In genomic region chr1:60911980-60912692, GRCh38 we compare ENCODE assay signal across 11 cellular contexts.
DNase-seq lines count a peak whose midpoint lies in the region; ATAC-seq, FAIRE-seq and TF ChIP-seq lines count a peak whose summit lies in the region.
"Had no signal": no experiment of that assay in that cellular context is flagged by ENCODE, and none has a peak within 500 bp of the region (broad histone marks: within the 10 kb centered on the region; RNA-seq: fewer than 3 reads in every experiment).

No MANE protein-coding gene starts in this region.

- no peak overlapping the region for H2BK15ac ChIP-seq in H1 (ENCODE audit: low read length)

- intact Hi-C loops in naive thymus-derived CD4-positive, alpha-beta T cell (cut with micrococcal nuclease): no loop called here
- intact Hi-C loops in uterus (cut with DNase I; ENCODE audit: low total_unique reads): no loop called here

- H2BK120ac ChIP-seq in H1 (replicated peaks; ENCODE audit: low read depth, low read length): peak overlapping the region; percentile 24

- H3K4me3 Mint-ChIP-seq in naive thymus-derived CD4-positive, alpha-beta T cell: no peak overlapping the region
- no peak overlapping the region for H3K4me3 Mint-ChIP-seq in T-helper 17 cell

- H3K36me3 Mint-ChIP-seq in naive thymus-derived CD4-positive, alpha-beta T cell: no peaks in the 10 kb centered on the region
- H3K36me3 Mint-ChIP-seq in T-helper 17 cell (ENCODE audit: low read depth): no peaks in the 10 kb centered on the region

- POLR2A ChIA-PET in HEK293 (lab: Yijun Ruan, JAX) (no interaction called here), H1 (lab: Charles Lee; ENCODE audit: partially characterized antibody) (interaction anchor here (0.8 kb wide), 1 partner anchor 9 kb away, joined by 4 read pairs; no protein-coding TSS in a partner anchor)
- POLR2A ChIA-PET in naive thymus-derived CD4-positive, alpha-beta T cell (lab: Charles Lee): no interaction called here

- peaks cover 0 to 4% (median 0%) of the 10 kb centered on the region in 11 donors for H3K9me3 Mint-ChIP-seq in naive thymus-derived CD4-positive, alpha-beta T cell

- no peak overlapping the region for H3K18ac ChIP-seq in H1 (ENCODE audit: extremely low read depth, low read length)

- no peak overlapping the region for H4K5ac ChIP-seq in H1 (ENCODE audit: insufficient read length, low read depth, low read length)

- H3K4me1 ChIP-seq in HEK293 (ENCODE audit: control insufficient read depth, insufficient read depth, low read length) (no peaks in the 10 kb centered on the region), H1 (replicated peaks in 1 of 4; ENCODE audit: control insufficient read depth in 3 of 4, insufficient read depth in 4 of 4, low read length in 3 of 4) (peaks cover 0 to 11% (median 5%) of the 10 kb centered on the region in 4 experiments; a peak in 5 of 7 replicates), uterus (no peaks in the 10 kb centered on the region)
- H3K4me1 ChIP-seq in naive thymus-derived CD4-positive, alpha-beta T cell (ENCODE audit: control insufficient read depth in 2 of 2, insufficient read depth in 2 of 2, low read length in 2 of 2): no peaks in the 10 kb centered on the region
- H3K4me1 ChIP-seq: esophagus squamous epithelium had no signal

- no peak for FAIRE-seq in H1 (lab: Jason Lieb, UNC)

- no peak overlapping the region for H3K14ac ChIP-seq in H1 (ENCODE audit: insufficient read length)

- no peak overlapping the region for H3K4me3 ChIP-seq in HEK293 (ENCODE audit: low read depth, low read length)
- no peak overlapping the region for H3K4me3 ChIP-seq in H1 (ENCODE audit: extremely low read depth in 1 of 4, insufficient read depth in 2 of 4, low read depth in 3 of 4, low read length in 4 of 4)
- H3K4me3 ChIP-seq in naive thymus-derived CD4-positive, alpha-beta T cell (ENCODE audit: low read length): no peak overlapping the region
- H3K4me3 ChIP-seq in uterus: no peak overlapping the region
- H3K4me3 ChIP-seq: esophagus squamous epithelium had no signal

- peak overlapping the region; percentile 34 for H4K91ac ChIP-seq in H1 (replicated peaks; ENCODE audit: insufficient read length, low read length)

- H2BK12ac ChIP-seq in H1 (ENCODE audit: low read depth, low read length): no peak overlapping the region; the same call in 1 of the 2 replicates

- no peaks in the 10 kb centered on the region for H3K27me3 ChIP-seq in H1 (replicated peaks in 1 of 4; ENCODE audit: control insufficient read depth in 3 of 4, extremely low read depth in 1 of 4, insufficient read depth in 3 of 4, low read length in 3 of 4)
- no peaks in the 10 kb centered on the region for H3K27me3 ChIP-seq in naive thymus-derived CD4-positive, alpha-beta T cell (ENCODE audit: control insufficient read depth in 2 of 2, insufficient read depth in 2 of 2, low read length in 2 of 2)
- no peaks in the 10 kb centered on the region for H3K27me3 ChIP-seq in uterus
- H3K27me3 ChIP-seq: esophagus squamous epithelium had no signal

- TF ChIP-seq RAD21 in H1 (IDR thresholded peaks at IDR 0.05 in 1 of 2, conservative IDR thresholded peaks at IDR 0.05 in 1 of 2; ENCODE audit: low read depth in 2 of 2, low read length in 2 of 2): no peak

- H2AFZ ChIP-seq in H1 (ENCODE audit: low read length): peak overlapping the region; percentile 87

- no peak overlapping the region for H3K56ac ChIP-seq in H1 (replicated peaks; ENCODE audit: insufficient read length, low read depth, low read length)

- H3K79me2 ChIP-seq in H1 (ENCODE audit: control insufficient read depth in 1 of 2, insufficient read depth in 2 of 2, low read length in 2 of 2): no peaks in the 10 kb centered on the region

- H3K23me2 ChIP-seq in H1 (ENCODE audit: low read depth, low read length): no peaks in the 10 kb centered on the region

- no peak for TF ChIP-seq CTCF in HEK293 (tag by site-specific recombination; IDR thresholded peaks at IDR 0.05)
- no peak for TF ChIP-seq CTCF in H1 (IDR thresholded peaks at IDR 0.05; ENCODE audit: control extremely low read depth in 1 of 3, insufficient read depth in 1 of 3, low read depth in 1 of 3, low read length in 3 of 3)
- no peak for TF ChIP-seq CTCF in uterus (IDR thresholded peaks at IDR 0.05)

- TF ChIP-seq POLR2A in H1 (IDR thresholded peaks at IDR 0.05; ENCODE audit: control extremely low read depth in 1 of 2, low read depth in 2 of 2, low read length in 2 of 2) (no peak), uterus (IDR thresholded peaks at IDR 0.05) (no peak)

- peak overlapping the region in 1 of 2 experiments; percentile 21; a peak in 1 of 4 replicates for H3K4me2 ChIP-seq in H1 (ENCODE audit: insufficient read depth in 1 of 2, low read depth in 2 of 2, low read length in 2 of 2)

- no peak overlapping the region for H3K9ac ChIP-seq in H1 (replicated peaks in 1 of 4; ENCODE audit: extremely low read depth in 1 of 4, low read depth in 3 of 4, low read length in 3 of 4)

- TF ChIP-seq EP300 in H1 (IDR thresholded peaks at IDR 0.05; ENCODE audit: borderline replicate concordance in 1 of 2, low read depth in 2 of 2, low read length in 2 of 2): no peak

- no peak overlapping the region for H3K27ac Mint-ChIP-seq in naive thymus-derived CD4-positive, alpha-beta T cell
- H3K27ac Mint-ChIP-seq in T-helper 17 cell: no peak overlapping the region

- ATAC-seq in naive thymus-derived CD4-positive, alpha-beta T cell: peak; percentile 16
- ATAC-seq in HG03342 (IDR thresholded peaks at IDR 0.05; ENCODE audit: unreplicated experiment): no peak
- no peak for ATAC-seq in GM19324 (IDR thresholded peaks at IDR 0.05; ENCODE audit: low FRiP score, unreplicated experiment)
- no peak for ATAC-seq in T-helper 17 cell
- ATAC-seq: SK-N-SH treated with all-trans-retinoic acid at 6 μM for 48 hours had no signal

- no peaks in the 10 kb centered on the region for H3K9me3 ChIP-seq in HEK293 (ENCODE audit: control insufficient read depth, insufficient read depth, low read depth, low read length)
- H3K9me3 ChIP-seq in H1 (ENCODE audit: insufficient read depth in 2 of 2, low read depth in 1 of 2, low read length in 1 of 2): no peaks in the 10 kb centered on the region
- H3K9me3 ChIP-seq in naive thymus-derived CD4-positive, alpha-beta T cell (ENCODE audit: control insufficient read depth in 2 of 3, low read length in 3 of 3): no peaks in the 10 kb centered on the region
- H3K9me3 ChIP-seq in uterus: no peaks in the 10 kb centered on the region
- H3K9me3 ChIP-seq in T-helper 17 cell (ENCODE audit: control insufficient read depth, low read length, poor library complexity, severe bottlenecking): no peaks in the 10 kb centered on the region
- H3K9me3 ChIP-seq: esophagus squamous epithelium had no signal

- H2BK20ac ChIP-seq in H1 (ENCODE audit: low read length): no peak overlapping the region

- H3K27me3 Mint-ChIP-seq in naive thymus-derived CD4-positive, alpha-beta T cell: peaks cover 4 to 28% (median 12%) of the 10 kb centered on the region in 5 donors
- H3K27me3 Mint-ChIP-seq in T-helper 17 cell: peaks cover 31% of the 10 kb centered on the region

- H3K36me3 ChIP-seq in HEK293 (ENCODE audit: control insufficient read depth in 2 of 2, insufficient read depth in 1 of 2, low read length in 2 of 2) (no peaks in the 10 kb centered on the region), H1 (ENCODE audit: control insufficient read depth in 2 of 4, insufficient read depth in 4 of 4, low read length in 3 of 4) (no peaks in the 10 kb centered on the region; a peak in 1 of 8 replicates), uterus (no peaks in the 10 kb centered on the region)
- no peaks in the 10 kb centered on the region for H3K36me3 ChIP-seq in naive thymus-derived CD4-positive, alpha-beta T cell (ENCODE audit: control insufficient read depth in 2 of 3, insufficient read depth in 3 of 3, low read length in 3 of 3)
- H3K36me3 ChIP-seq: esophagus squamous epithelium had no signal

- no peak overlapping the region for H2AK5ac ChIP-seq in H1 (ENCODE audit: low read depth, low read length)

- CTCF ChIA-PET in HEK293 (lab: Yijun Ruan, JAX): interaction anchor here (0.5 to 0.6 kb wide), 2 partner anchors 51 to 1219 kb away, joined by 3 read pairs; no protein-coding TSS in a partner anchor
- CTCF ChIA-PET in H1 (lab: Charles Lee; ENCODE audit: partially characterized antibody): interaction anchor here (0.8 to 1.7 kb wide), 4 partner anchors 20 to 77 kb away, joined by 3 to 8 read pairs (median 4); no protein-coding TSS in a partner anchor
- CTCF ChIA-PET in naive thymus-derived CD4-positive, alpha-beta T cell (lab: Charles Lee): no interaction called here

- no peak overlapping the region for H4K8ac ChIP-seq in H1 (ENCODE audit: extremely low read depth, insufficient read depth, low read length)

- no peak overlapping the region for H2BK5ac ChIP-seq in H1 (ENCODE audit: low read depth, low read length)

- H3K79me1 ChIP-seq in H1 (ENCODE audit: low read depth, low read length): no peaks in the 10 kb centered on the region

- no peaks in the 10 kb centered on the region for H4K20me1 ChIP-seq in H1 (replicated peaks in 1 of 2; ENCODE audit: control insufficient read depth in 1 of 2, insufficient read depth in 2 of 2, low read length in 2 of 2)

- DNase-seq in NCI-H345 (lab: John Stamatoyannopoulos, UW) (peak; percentile 92), H1 (ENCODE audit: low read depth in 1 of 2, low spot score in 2 of 2) (peak in 1 of 2 experiments; percentile 60), uterus (no peak), T-helper 17 cell (no peak)
- no peak for DNase-seq in naive thymus-derived CD4-positive, alpha-beta T cell
- DNase-seq: esophagus squamous epithelium, NCI-H1930 had no signal

- no peaks in the 10 kb centered on the region for H3K4me1 Mint-ChIP-seq in naive thymus-derived CD4-positive, alpha-beta T cell
- H3K4me1 Mint-ChIP-seq in T-helper 17 cell: no peaks in the 10 kb centered on the region

- no peak overlapping the region for H3K4ac ChIP-seq in H1 (replicated peaks; ENCODE audit: insufficient read length, low read depth, low read length)

- 49% methylated on average over 9 of the region's 9 CpGs; no CpG with 5 or more reads in 1 of the 2 experiments for WGBS in H1 (ENCODE audit: extremely low coverage in 1 of 2, insufficient coverage in 1 of 2, insufficient read length in 1 of 2, insufficient replicate concordance in 2 of 2, low coverage in 1 of 2, low lambda C conversion rate in 2 of 2, missing lambda C conversion rate in 1 of 2), 2 experiments

- H3K23ac ChIP-seq in H1 (ENCODE audit: insufficient read length): no peak overlapping the region

- H3K27ac ChIP-seq in HEK293 (ENCODE audit: extremely low read depth, low read depth, low read length) (no peak overlapping the region), H1 (ENCODE audit: low read depth, low read length) (no peak overlapping the region), uterus (no peak overlapping the region)
- H3K27ac ChIP-seq in naive thymus-derived CD4-positive, alpha-beta T cell (ENCODE audit: low read depth, low read length): no peak overlapping the region
- H3K27ac ChIP-seq: esophagus squamous epithelium had no signal

TF ChIP-seq in H1, 55 proteins besides CTCF, POLR2A, EP300 and RAD21 (continues in another document):
- TF ChIP-seq TEAD4 (IDR thresholded peaks at IDR 0.05; ENCODE audit: low read depth, low read length) (no peak), POLR2AphosphoS5 (IDR thresholded peaks at IDR 0.05; ENCODE audit: low read depth, low read length) (no peak), CTBP2 (IDR thresholded peaks at IDR 0.05; ENCODE audit: borderline replicate concordance, insufficient read depth, insufficient read length, low read length) (peak; percentile 94)
